Comparison of ENCODE assay signal across 9 cellular contexts in the genomic region with DNA sequence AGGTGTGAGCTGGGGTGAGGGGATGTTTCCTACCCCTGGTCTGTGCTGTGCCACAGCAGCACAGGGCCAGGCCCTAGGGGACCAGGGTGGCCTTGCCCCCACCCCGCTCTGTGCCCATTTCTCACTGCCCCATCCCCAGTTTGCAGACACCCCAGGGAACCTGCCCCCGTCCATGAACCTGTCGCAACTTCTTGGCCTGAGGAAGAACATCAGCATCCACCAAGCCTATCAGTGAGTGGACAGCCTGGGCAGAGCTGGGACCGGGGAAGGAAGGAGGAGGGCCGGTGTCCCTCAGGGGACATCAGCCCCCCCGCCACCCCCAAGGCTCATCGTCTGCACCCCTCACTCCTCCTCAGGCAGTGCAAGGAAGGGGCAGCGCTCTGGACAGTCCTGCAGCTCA. TPM values are rescaled to one million over a fixed set of nuclear protein-coding genes. Genes with fewer than 3 reads are reported as not detected.
"Had no signal": no experiment of that assay in that cellular context is flagged by ENCODE, and none has a peak within 500 bp of the region (broad histone marks: within the 10 kb centered on the region; RNA-seq: fewer than 3 reads in every experiment).

No MANE protein-coding gene starts in this region.

- H3K4me1 Mint-ChIP-seq: IgD-negative memory B cell had no signal

- H3K4me3 Mint-ChIP-seq: GM23338, HFFc6, IgD-negative memory B cell had no signal

- H3K4me3 ChIP-seq: GM23338, HAP-1 had no signal

- H3K36me3 ChIP-seq: HAP-1 had no signal

- DNase-seq: H7, HFFc6 had no signal

- H3K27ac ChIP-seq: HL-60 had no signal

- H3K9me3 ChIP-seq: HAP-1 had no signal

- H3K4me1 ChIP-seq: HAP-1 had no signal

- ATAC-seq: GM23338, HCT116, HepG2 had no signal

- H3K9me3 Mint-ChIP-seq: GM23338, HFFc6, IgD-negative memory B cell had no signal

- H3K27me3 Mint-ChIP-seq: IgD-negative memory B cell had no signal

- H3K27ac Mint-ChIP-seq: GM23338, HFFc6 had no signal

RNA-seq across cellular contexts. Expression of gene PROM2, which starts 7.5 kb away (rescaled TPM):
- total RNA-seq: HepG2, HT1080 had no signal

RNA-seq across cellular contexts. Expression of gene KCNIP3, which starts 15.4 kb away (rescaled TPM):
- total RNA-seq: HepG2 had no signal
